In genomic region chr13:50208826-50209335, GRCh38 we compare ENCODE assay signal across 1 cellular context.
TF ChIP-seq lines count a peak whose summit lies in the region.

No MANE protein-coding gene starts in this region.

TF ChIP-seq in HEK293, 187 proteins besides CTCF, POLR2A, EP300 and RAD21 (continued from another document):
- TF ChIP-seq PRDM2 (tag by site-specific recombination; IDR thresholded peaks at IDR 0.05; ENCODE audit: borderline replicate concordance) (no peak), ZBTB44 (tag by site-specific recombination; IDR thresholded peaks at IDR 0.05) (no peak), ZNF394 (tag by site-specific recombination; IDR thresholded peaks at IDR 0.05; ENCODE audit: borderline replicate concordance) (no peak), ZNF596 (tag by site-specific recombination; IDR thresholded peaks at IDR 0.05) (no peak), ZBTB7A (tag by site-specific recombination; IDR thresholded peaks at IDR 0.05; ENCODE audit: low read depth) (no peak), GLI4 (tag by site-specific recombination; IDR thresholded peaks at IDR 0.05) (no peak), PBX3 (CRISPR knock-in tag; IDR thresholded peaks at IDR 0.05) (no peak), RBAK (tag by site-specific recombination; IDR thresholded peaks at IDR 0.05) (no peak), ZBTB26 (tag by site-specific recombination; optimal IDR thresholded peaks at IDR 0.05) (no peak), ZSCAN30 (tag by site-specific recombination; IDR thresholded peaks at IDR 0.05) (0 out of 2 replicates have a peak, but pooled peaks have one; percentile 24), ZNF10 (tag by site-specific recombination; IDR thresholded peaks at IDR 0.05) (no peak), ZNF692 (tag by site-specific recombination; IDR thresholded peaks at IDR 0.05) (0 out of 2 replicates have a peak, but pooled peaks have one; percentile 19), GLIS1 (tag by site-specific recombination; IDR thresholded peaks at IDR 0.05) (peak; percentile 91), PRDM1 (tag by site-specific recombination; IDR thresholded peaks at IDR 0.05) (peak; percentile 99), ZBTB48 (tag by site-specific recombination; IDR thresholded peaks at IDR 0.05) (peak; percentile 100), ZNF518A (tag by site-specific recombination; conservative IDR thresholded peaks at IDR 0.05; ENCODE audit: low read depth) (no peak), PRDM10 (tag by site-specific recombination; IDR thresholded peaks at IDR 0.05) (peak; percentile 98), ZNF623 (tag by site-specific recombination; IDR thresholded peaks at IDR 0.05) (no peak), ZXDB (tag by site-specific recombination; IDR thresholded peaks at IDR 0.05) (no peak), ZNF335 (tag by site-specific recombination; conservative IDR thresholded peaks at IDR 0.05) (peak; percentile 74), ZNF670 (tag by site-specific recombination; IDR thresholded peaks at IDR 0.05; ENCODE audit: low read depth) (no peak), ZNF266 (tag by site-specific recombination; IDR thresholded peaks at IDR 0.05; ENCODE audit: low read depth) (no peak), ZNF366 (tag by site-specific recombination; conservative IDR thresholded peaks at IDR 0.05) (peak; percentile 64), ZBTB8A (tag by site-specific recombination; IDR thresholded peaks at IDR 0.05) (peak; percentile 50), ZNF704 (tag by site-specific recombination; IDR thresholded peaks at IDR 0.05) (no peak), ZNF341 (tag by site-specific recombination; IDR thresholded peaks at IDR 0.05; ENCODE audit: low read depth) (peak; percentile 46; the same call in 1 of the 2 replicates), SALL2 (tag by site-specific recombination; IDR thresholded peaks at IDR 0.05; ENCODE audit: borderline replicate concordance) (no peak), ZNF488 (tag by site-specific recombination; IDR thresholded peaks at IDR 0.05) (no peak), ZNF138 (tag by site-specific recombination; IDR thresholded peaks at IDR 0.05; ENCODE audit: borderline replicate concordance) (no peak), ZNF629 (tag by site-specific recombination; IDR thresholded peaks at IDR 0.05) (0 out of 2 replicates have a peak, but pooled peaks have one; percentile 13)
